16 cellular contexts compared by ENCODE assay signal in the genomic region with DNA sequence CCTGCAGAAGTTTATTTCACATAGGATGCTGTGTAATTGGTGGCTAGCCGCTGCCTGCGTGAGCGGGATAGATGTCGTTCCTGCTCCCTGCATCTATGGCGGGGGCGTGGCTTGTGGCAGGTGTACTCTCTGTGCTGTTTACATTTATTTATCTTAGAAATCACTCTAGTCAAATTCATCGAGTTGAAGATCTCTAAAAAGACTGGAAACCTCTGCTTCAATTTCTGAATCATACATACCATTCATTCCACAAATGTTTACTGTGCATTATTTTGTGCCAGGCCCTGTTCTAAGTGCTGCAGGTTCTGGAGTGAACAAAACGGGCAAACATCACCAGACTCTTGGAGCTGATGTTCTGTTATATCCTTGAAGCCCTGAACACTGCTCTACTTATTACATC. TPM values are rescaled to one million over a fixed set of nuclear protein-coding genes. Genes with fewer than 3 reads are reported as not detected.
DNase-seq lines count a peak whose midpoint lies in the region; ATAC-seq, FAIRE-seq and TF ChIP-seq lines count a peak whose summit lies in the region.
"Had no signal": no experiment of that assay in that cellular context is flagged by ENCODE, and none has a peak within 500 bp of the region (broad histone marks: within the 10 kb centered on the region; RNA-seq: fewer than 3 reads in every experiment).

No MANE protein-coding gene starts in this region.

- no peak for FAIRE-seq in GM12891 (lab: Jason Lieb, UNC)

- H3K27ac ChIP-seq in osteoblast (ENCODE audit: low read depth, low read length), result no peak overlapping the region
- H3K27ac ChIP-seq in effector memory CD4-positive, alpha-beta T cell (ENCODE audit: insufficient read depth, low read length, poor library complexity, severe bottlenecking), result no peak overlapping the region
- H3K27ac ChIP-seq: breast epithelium, right atrium auricular region had no signal

- H3K27me3 ChIP-seq in osteoblast (ENCODE audit: insufficient read depth, low read length), result no peaks in the 10 kb centered on the region
- H3K27me3 ChIP-seq in effector memory CD4-positive, alpha-beta T cell (replicated peaks; ENCODE audit: control insufficient read depth, insufficient read depth, low read length, poor library complexity, severe bottlenecking), result no peaks in the 10 kb centered on the region
- H3K27me3 ChIP-seq: breast epithelium, right atrium auricular region had no signal

- no peaks in the 10 kb centered on the region for H3K79me2 ChIP-seq in osteoblast (ENCODE audit: insufficient read depth, low read length)

- H4K20me1 ChIP-seq in osteoblast (ENCODE audit: insufficient read depth, low read length), result no peaks in the 10 kb centered on the region

- no peaks in the 10 kb centered on the region for H3K36me3 ChIP-seq in osteoblast (ENCODE audit: insufficient read depth, low read length)
- H3K36me3 ChIP-seq in effector memory CD4-positive, alpha-beta T cell (ENCODE audit: control insufficient read depth, insufficient read depth, low read length), result no peaks in the 10 kb centered on the region
- H3K36me3 ChIP-seq: breast epithelium, right atrium auricular region had no signal

- peaks cover 16% of the 10 kb centered on the region in 2 donors for H3K4me1 Mint-ChIP-seq in natural killer cell

- TF ChIP-seq CTCF in choroid plexus epithelial cell (conservative IDR thresholded peaks at IDR 0.05; ENCODE audit: low read depth, low read length) (no peak), osteoblast (IDR thresholded peaks at IDR 0.05; ENCODE audit: extremely low read depth, low read depth, low read length) (no peak), natural killer cell (IDR thresholded peaks at IDR 0.05) (no peak)

- H3K36me3 Mint-ChIP-seq in natural killer cell, result no peaks in the 10 kb centered on the region
- H3K36me3 Mint-ChIP-seq: CD4-positive, CD25-positive, alpha-beta regulatory T cell had no signal

- H3K4me3 ChIP-seq in choroid plexus epithelial cell (ENCODE audit: low read depth, low read length) (no peak overlapping the region), osteoblast (ENCODE audit: insufficient read depth, low read length) (no peak overlapping the region)
- H3K4me3 ChIP-seq in effector memory CD4-positive, alpha-beta T cell (ENCODE audit: insufficient read depth, low read depth, low read length, poor library complexity, severe bottlenecking), result no peak overlapping the region
- H3K4me3 ChIP-seq: breast epithelium, right atrium auricular region had no signal

- no peak overlapping the region for H3K4me2 ChIP-seq in osteoblast (ENCODE audit: insufficient read depth, low read length)

- H3K9me3 Mint-ChIP-seq in natural killer cell, result no peaks in the 10 kb centered on the region
- H3K9me3 Mint-ChIP-seq: activated CD4-positive, alpha-beta memory T cell treated with anti-CD3 and anti-CD28 coated beads, Interleukin-2, amount 10 ng/mL, durations not matched to agents 7 days and 5 days; CD4-positive, CD25-positive, alpha-beta regulatory T cell; T-helper 1 cell treated with Interleukin-12 subunit alpha and Interleukin-12 subunit beta and Interleukin-4 antibody, amounts not matched to agents 30 μg/mL and 1 μg/mL, for 36 hours had no signal

- H3K9me3 ChIP-seq in osteoblast (ENCODE audit: low read depth, low read length), result no peaks in the 10 kb centered on the region
- H3K9me3 ChIP-seq in effector memory CD4-positive, alpha-beta T cell (ENCODE audit: control insufficient read depth, low read length), result no peaks in the 10 kb centered on the region
- H3K9me3 ChIP-seq: breast epithelium, right atrium auricular region had no signal

- no peak for ATAC-seq in natural killer cell
- ATAC-seq: stimulated activated naive CD8-positive, alpha-beta T cell treated with anti-CD3 and anti-CD28 coated beads, Interleukin-15, Interleukin-2, amounts not matched to agents 100 U/mL and 50 U/mL, for 24 hours had no signal

- no peak overlapping the region for H3K27ac Mint-ChIP-seq in natural killer cell
- H3K27ac Mint-ChIP-seq: activated CD4-positive, alpha-beta memory T cell treated with anti-CD3 and anti-CD28 coated beads, Interleukin-2, amount 10 ng/mL, durations not matched to agents 7 days and 5 days had no signal

- intact Hi-C loops in natural killer cell (cut with micrococcal nuclease), result loop anchor here (5.0 kb wide), 1 partner anchor 1269 kb away; no protein-coding TSS in a partner anchor

- H3K4me1 ChIP-seq in osteoblast (ENCODE audit: insufficient read depth, low read length), result peaks cover 33% of the 10 kb centered on the region
- H3K4me1 ChIP-seq in effector memory CD4-positive, alpha-beta T cell (ENCODE audit: control insufficient read depth, insufficient read depth, low read length, poor library complexity, severe bottlenecking), result no peaks in the 10 kb centered on the region

- H3K4me3 Mint-ChIP-seq in natural killer cell, result no peak overlapping the region
- H3K4me3 Mint-ChIP-seq: activated CD4-positive, alpha-beta memory T cell treated with anti-CD3 and anti-CD28 coated beads, Interleukin-2, amount 10 ng/mL, durations not matched to agents 7 days and 5 days; CD4-positive, CD25-positive, alpha-beta regulatory T cell; T-helper 1 cell treated with Interleukin-12 subunit alpha and Interleukin-12 subunit beta and Interleukin-4 antibody, amounts not matched to agents 30 μg/mL and 1 μg/mL, for 36 hours had no signal

- DNase-seq in GM03348 (ENCODE audit: low spot score) (peak; percentile 56), NCI-H226 (peak; percentile 73), choroid plexus epithelial cell (ENCODE audit: low read depth) (peak; percentile 54), osteoblast (ENCODE audit: insufficient read length, low spot score, missing footprints) (peak; percentile 82), natural killer cell (no peak), activated gamma-delta T cell treated with Interleukin-2 at 50 U/mL for 16 hours (no peak), GM12891 (ENCODE audit: insufficient read length, low spot score) (no peak)
- no peak for DNase-seq in effector memory CD4-positive, alpha-beta T cell
- DNase-seq: activated CD4-positive, alpha-beta memory T cell treated with anti-CD3 and anti-CD28 coated beads, Interleukin-2, amount 10 ng/mL, durations not matched to agents 7 days and 5 days; activated effector memory CD4-positive, alpha-beta T cell treated with Interleukin-2 at 50 U/mL for 16 hours; CD4-positive, CD25-positive, alpha-beta regulatory T cell; stimulated activated CD4-positive, alpha-beta T cell treated with anti-CD3 and anti-CD28 coated beads, Interleukin-4, amount 100 ng/mL, for 24 hours; stimulated activated naive CD8-positive, alpha-beta T cell treated with anti-CD3 and anti-CD28 coated beads, Interleukin-15, Interleukin-2, amounts not matched to agents 100 U/mL and 50 U/mL, for 24 hours had no signal

- H2AFZ ChIP-seq in osteoblast (ENCODE audit: low read length), result no peak overlapping the region

- no peak for TF ChIP-seq POLR2A in GM12891 (IDR thresholded peaks at IDR 0.05; ENCODE audit: low read depth, low read length)

- H3K27me3 Mint-ChIP-seq in natural killer cell (ENCODE audit: low read depth in 2 of 2), result no peaks in the 10 kb centered on the region
- H3K27me3 Mint-ChIP-seq: activated CD4-positive, alpha-beta memory T cell treated with anti-CD3 and anti-CD28 coated beads, Interleukin-2, amount 10 ng/mL, durations not matched to agents 7 days and 5 days; CD4-positive, CD25-positive, alpha-beta regulatory T cell had no signal

TF ChIP-seq in GM12891, 5 proteins besides CTCF, POLR2A, EP300 and RAD21:
- no peak for TF ChIP-seq SPI1 (IDR thresholded peaks at IDR 0.05; ENCODE audit: low read depth, low read length)
- no peak for TF ChIP-seq PAX5 (IDR thresholded peaks at IDR 0.05; ENCODE audit: insufficient read depth, low read length, severe bottlenecking)
- no peak for TF ChIP-seq POU2F2 (IDR thresholded peaks at IDR 0.05; ENCODE audit: low read depth, low read length)
- TF ChIP-seq POLR2AphosphoS5 (IDR thresholded peaks at IDR 0.05; ENCODE audit: low read depth, low read length), result no peak

RNA-seq across cellular contexts. Expression of a gene that starts 11.9 kb away (rescaled TPM):
- total RNA-seq in osteoblast (0.59 and 0.72 TPM in 2 replicates), natural killer cell (1 to 10 TPM; 1.2 to 5.2 (median 4.3) TPM)
- polyA plus RNA-seq in GM12891 (2012; ENCODE audit: low read depth, missing spikeins), result 0.23 TPM

Comparison
In these comparisons a context has a peak if more than half of its experiments do, and no peak if none do; other contexts are left out.
1. DNase-seq: peak in GM03348 (single experiment), NCI-H226 (single experiment), choroid plexus epithelial cell (single experiment) and osteoblast (single experiment); none in natural killer cell (single experiment), effector memory CD4-positive, alpha-beta T cell (0 of 3), activated gamma-delta T cell treated with Interleukin-2 at 50 U/mL for 16 hours (single experiment) and GM12891 (single experiment).